8 cellular contexts compared by ENCODE assay signal in genomic region chr9:94861589-94862241, GRCh38.
DNase-seq lines count a peak whose midpoint lies in the region; ATAC-seq and TF ChIP-seq lines count a peak whose summit lies in the region.

No MANE protein-coding gene starts in this region.

- DNase-seq in AG09319 (ENCODE audit: extremely low read depth, low read depth) (peak; percentile 78), HFFc6 (peak; percentile 76), lower lobe of right lung (no peak), head of caudate nucleus (no peak), 8988T (no peak)

- no peak overlapping the region for H3K4me3 ChIP-seq in lower lobe of right lung

- peak overlapping the region; percentile 30; the same call in 1 of the 2 replicates for H3K4me3 Mint-ChIP-seq in HFFc6
- H3K4me3 Mint-ChIP-seq in activated T-helper 17 cell treated with anti-CD3 and anti-CD28 coated beads, Interleukin-2, amount 50 U/mL, for 72 hours = peak overlapping the region; percentile 61

- H3K27me3 Mint-ChIP-seq in HFFc6 (ENCODE audit: insufficient read depth) = no peaks in the 10 kb centered on the region; the same call in 1 of the 2 replicates
- H3K27me3 Mint-ChIP-seq in activated T-helper 17 cell treated with anti-CD3 and anti-CD28 coated beads, Interleukin-2, amount 50 U/mL, for 72 hours = no peaks in the 10 kb centered on the region

- H3K36me3 ChIP-seq in lower lobe of right lung = no peaks in the 10 kb centered on the region

- peak overlapping the region; percentile 31 for H3K27ac ChIP-seq in lower lobe of right lung

- no peaks in the 10 kb centered on the region for H3K27me3 ChIP-seq in lower lobe of right lung (ENCODE audit: low read depth)

- H3K9me3 ChIP-seq in lower lobe of right lung = no peaks in the 10 kb centered on the region

- H3K36me3 Mint-ChIP-seq in HFFc6 (ENCODE audit: low read depth) = peaks cover 15% of the 10 kb centered on the region; the same call in 1 of the 2 replicates
- no peaks in the 10 kb centered on the region for H3K36me3 Mint-ChIP-seq in activated T-helper 17 cell treated with anti-CD3 and anti-CD28 coated beads, Interleukin-2, amount 50 U/mL, for 72 hours (ENCODE audit: low read depth)

- peaks cover 71% of the 10 kb centered on the region for H3K4me1 Mint-ChIP-seq in HFFc6 (ENCODE audit: low read depth)
- peaks cover 35% of the 10 kb centered on the region for H3K4me1 Mint-ChIP-seq in activated T-helper 17 cell treated with anti-CD3 and anti-CD28 coated beads, Interleukin-2, amount 50 U/mL, for 72 hours

- H3K27ac Mint-ChIP-seq in HFFc6 = peak overlapping the region; percentile 92
- peak overlapping the region; percentile 83 for H3K27ac Mint-ChIP-seq in activated T-helper 17 cell treated with anti-CD3 and anti-CD28 coated beads, Interleukin-2, amount 50 U/mL, for 72 hours

- ATAC-seq in activated T-helper 17 cell treated with anti-CD3 and anti-CD28 coated beads, Interleukin-2, amount 50 U/mL, for 72 hours (replicated peaks) = no peak
- peak in 1 of 2 donors; percentile 56 for ATAC-seq in lower lobe of right lung
- ATAC-seq in HG02938 (IDR thresholded peaks at IDR 0.05; ENCODE audit: unreplicated experiment) = no peak
- ATAC-seq in GM18517 (IDR thresholded peaks at IDR 0.05; ENCODE audit: unreplicated experiment) = no peak

- intact Hi-C loops in lower lobe of right lung (cut with DNase I) (no loop called here), head of caudate nucleus (cut with DNase I) (no loop called here)

- no peak; the same call in 1 of the 2 replicates for TF ChIP-seq CTCF in AG09319 (IDR thresholded peaks at IDR 0.05; ENCODE audit: low read depth, low read length)
- TF ChIP-seq CTCF in HFFc6 (IDR thresholded peaks at IDR 0.05) = no peak
- no peak for TF ChIP-seq CTCF in lower lobe of right lung (IDR thresholded peaks at IDR 0.05)

- no peaks in the 10 kb centered on the region for H3K9me3 Mint-ChIP-seq in HFFc6
- peaks cover 4% of the 10 kb centered on the region for H3K9me3 Mint-ChIP-seq in activated T-helper 17 cell treated with anti-CD3 and anti-CD28 coated beads, Interleukin-2, amount 50 U/mL, for 72 hours

- H3K4me1 ChIP-seq in lower lobe of right lung = peaks cover 48% of the 10 kb centered on the region

Comparison
In these comparisons a context has a peak if more than half of its experiments do, and no peak if none do; other contexts are left out.
1. DNase-seq: peak in AG09319 (single experiment) and HFFc6 (single experiment); none in lower lobe of right lung (single experiment), head of caudate nucleus (0 of 42) and 8988T (single experiment).